21 cellular contexts compared by ENCODE assay signal in the genomic region with DNA sequence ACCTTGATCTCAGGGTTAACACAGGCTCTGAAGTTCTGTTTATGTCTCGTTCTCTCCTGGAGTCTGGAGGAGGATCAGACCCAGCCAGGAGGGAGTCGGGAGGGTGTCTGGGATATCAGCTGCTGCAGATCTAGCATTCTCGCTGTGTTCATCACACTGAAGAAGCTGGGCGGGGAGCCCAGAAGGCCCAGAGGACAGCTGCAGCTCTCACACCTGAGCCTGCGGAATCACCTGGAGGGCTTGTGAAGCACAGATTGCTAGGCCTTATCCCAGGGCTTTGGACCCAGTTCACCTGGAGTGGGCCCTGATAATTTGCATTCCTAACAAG. TPM values are rescaled to one million over a fixed set of nuclear protein-coding genes. Genes with fewer than 3 reads are reported as not detected.
DNase-seq lines count a peak whose midpoint lies in the region; FAIRE-seq and TF ChIP-seq lines count a peak whose summit lies in the region.
"Had no signal": no experiment of that assay in that cellular context is flagged by ENCODE, and none has a peak within 500 bp of the region (broad histone marks: within the 10 kb centered on the region; RNA-seq: fewer than 3 reads in every experiment).

No MANE protein-coding gene starts in this region.

- no peaks in the 10 kb centered on the region for H3K9me3 ChIP-seq in astrocyte (ENCODE audit: insufficient read depth, low read depth, low read length)
- H3K9me3 ChIP-seq in uterus: no peaks in the 10 kb centered on the region
- no peaks in the 10 kb centered on the region for H3K9me3 ChIP-seq in ascending aorta
- H3K9me3 ChIP-seq: A549, adrenal gland, tibial artery had no signal

- no peak for FAIRE-seq in astrocyte (lab: Jason Lieb, UNC)
- FAIRE-seq: A549, frontal cortex had no signal

- DNase-seq in NCI-H2196 (lab: John Stamatoyannopoulos, UW; ENCODE audit: unreplicated experiment): peak; percentile 29
- no peak for DNase-seq in NCI-H2196 treated with DMSO at 0.1 percent for 48 hours (lab: John Stamatoyannopoulos, UW; ENCODE audit: unreplicated experiment)
- peak; percentile 27 for DNase-seq in astrocyte (ENCODE audit: low read depth)
- DNase-seq in mesothelial cell of epicardium (ENCODE audit: low spot score in 2 of 2, unreplicated experiment in 2 of 2): no peak
- DNase-seq in uterus: peak; percentile 63 to 78
- no peak for DNase-seq in GM10266 (ENCODE audit: extremely low spot score)
- no peak for DNase-seq in NCI-H187 treated with DMSO at 0.1 percent for 48 hours (lab: John Stamatoyannopoulos, UW)
- DNase-seq in ascending aorta (ENCODE audit: low spot score in 2 of 2): no peak
- DNase-seq: activated CD4-positive, CD25-positive, alpha-beta regulatory T cell; adrenal gland; DMS153; HCEC 1CT; NCI-H1417 treated with DMSO at 0.1 percent for 48 hours; NCI-H226; SHP77; T-helper 2 cell; tibial artery had no signal

- H3K36me3 ChIP-seq in astrocyte (ENCODE audit: insufficient read depth, low read length) (no peaks in the 10 kb centered on the region), uterus (no peaks in the 10 kb centered on the region), ascending aorta (no peaks in the 10 kb centered on the region)
- H3K36me3 ChIP-seq: adrenal gland, tibial artery had no signal

- no peak for TF ChIP-seq POLR2A in uterus (IDR thresholded peaks at IDR 0.05)

- H3K4me3 Mint-ChIP-seq in astrocyte (ENCODE audit: unreplicated experiment) (no peak overlapping the region), mesothelial cell of epicardium (no peak overlapping the region)

- no peaks in the 10 kb centered on the region for H3K9me3 Mint-ChIP-seq in astrocyte (ENCODE audit: unreplicated experiment)
- H3K9me3 Mint-ChIP-seq in mesothelial cell of epicardium: no peaks in the 10 kb centered on the region
- H3K9me3 Mint-ChIP-seq: activated T-helper 2 cell treated with anti-CD3 and anti-CD28 coated beads, Interferon-gamma antibody, Interleukin-2, Interleukin-4, amounts not matched to agents 10 μg/mL and 5 μg/mL and 100 μg/mL, durations not matched to agents 14 hours and 24 hours and 36 hours had no signal

- no peak overlapping the region for H3K27ac Mint-ChIP-seq in astrocyte (ENCODE audit: unreplicated experiment)
- peak overlapping the region; percentile 99 for H3K27ac Mint-ChIP-seq in mesothelial cell of epicardium
- H3K27ac Mint-ChIP-seq: activated T-helper 2 cell treated with anti-CD3 and anti-CD28 coated beads, Interferon-gamma antibody, Interleukin-2, Interleukin-4, amounts not matched to agents 10 μg/mL and 5 μg/mL and 100 μg/mL, durations not matched to agents 14 hours and 24 hours and 36 hours had no signal

- H3K27me3 ChIP-seq in astrocyte (ENCODE audit: insufficient read depth, low read length) (no peaks in the 10 kb centered on the region), uterus (no peaks in the 10 kb centered on the region), ascending aorta (no peaks in the 10 kb centered on the region)
- H3K27me3 ChIP-seq: adrenal gland, tibial artery had no signal

- intact Hi-C loops in uterus (cut with DNase I; ENCODE audit: low total_unique reads) (no loop called here), ascending aorta (cut with DNase I) (no loop called here)

- H3K36me3 Mint-ChIP-seq in astrocyte (ENCODE audit: low read depth, unreplicated experiment) (no peaks in the 10 kb centered on the region), mesothelial cell of epicardium (no peaks in the 10 kb centered on the region)

- no peak overlapping the region for H3K27ac ChIP-seq in astrocyte (ENCODE audit: low read depth, low read length)
- H3K27ac ChIP-seq in uterus: peak overlapping the region; percentile 76 to 78
- H3K27ac ChIP-seq in ascending aorta: no peak overlapping the region
- H3K27ac ChIP-seq: A549, adrenal gland, tibial artery had no signal

- H3K4me1 Mint-ChIP-seq in astrocyte (ENCODE audit: low read depth, unreplicated experiment) (peaks cover 24% of the 10 kb centered on the region), mesothelial cell of epicardium (peaks cover 99% of the 10 kb centered on the region)

- no peaks in the 10 kb centered on the region for H3K79me2 ChIP-seq in astrocyte (ENCODE audit: insufficient read depth, low read length)

- H2AFZ ChIP-seq in astrocyte (ENCODE audit: low read depth, low read length): no peak overlapping the region

- H3K4me3 ChIP-seq in astrocyte (ENCODE audit: insufficient read depth, low read depth, low read length): no peak overlapping the region
- no peak overlapping the region for H3K4me3 ChIP-seq in uterus
- no peak overlapping the region for H3K4me3 ChIP-seq in ascending aorta
- H3K4me3 ChIP-seq: A549, adrenal gland, tibial artery had no signal

- no peak overlapping the region for H3K4me2 ChIP-seq in astrocyte (ENCODE audit: low read length)
- H3K4me2 ChIP-seq: A549 had no signal

- H3K27me3 Mint-ChIP-seq in astrocyte (ENCODE audit: low read depth, unreplicated experiment): peaks cover 12% of the 10 kb centered on the region
- no peaks in the 10 kb centered on the region for H3K27me3 Mint-ChIP-seq in mesothelial cell of epicardium (ENCODE audit: low read depth)

- H4K20me1 ChIP-seq in astrocyte (ENCODE audit: insufficient read depth, low read length): no peaks in the 10 kb centered on the region

- no peak overlapping the region for H3K9ac ChIP-seq in astrocyte (ENCODE audit: low read length)

- H3K4me1 ChIP-seq in astrocyte (ENCODE audit: insufficient read depth, low read length) (peaks cover 15% of the 10 kb centered on the region), uterus (peaks cover 3 to 11% of the 10 kb centered on the region in 2 donors), ascending aorta (peaks cover 0 to 3% of the 10 kb centered on the region in 2 donors)

- no peak for TF ChIP-seq CTCF in astrocyte (IDR thresholded peaks at IDR 0.05; ENCODE audit: insufficient read depth, low read depth, low read length)
- TF ChIP-seq CTCF in mesothelial cell of epicardium (IDR thresholded peaks at IDR 0.05; ENCODE audit: unreplicated experiment): no peak
- no peak for TF ChIP-seq CTCF in uterus (IDR thresholded peaks at IDR 0.05)
- TF ChIP-seq CTCF in GM10266 (IDR thresholded peaks at IDR 0.05; ENCODE audit: control insufficient read depth, insufficient read depth, low read depth, missing control alignments): no peak
- no peak for TF ChIP-seq CTCF in ascending aorta (IDR thresholded peaks at IDR 0.05)

RNA-seq across cellular contexts. Expression of gene ABCA4, which starts 19.4 kb away (rescaled TPM):
- 0.14 and 0.20 TPM in 2 replicates for total RNA-seq in astrocyte
- total RNA-seq in mesothelial cell of epicardium: 12.7 to 14.5 TPM (median 14.4 TPM) in 3 replicates
- total RNA-seq in uterus: 1 to 10 TPM in 2 of 4 donors, under 1 TPM in 1, not detected in 1; 0.49 to 2.0 (median 1.0) TPM
- total RNA-seq in ascending aorta: not detected
- total RNA-seq: activated CD8-positive, alpha-beta memory T cell treated with anti-CD3 and anti-CD28 coated beads for 36 hours; activated T-helper 2 cell treated with anti-CD3 and anti-CD28 coated beads, Interferon-gamma antibody, Interleukin-2, Interleukin-4, amounts not matched to agents 10 μg/mL and 5 μg/mL and 100 μg/mL, durations not matched to agents 14 hours and 24 hours and 36 hours had no signal

Comparison
In these comparisons a context has a peak if more than half of its experiments do, and no peak if none do; other contexts are left out.
1. DNase-seq: peak in NCI-H2196 (single experiment), astrocyte (single experiment) and uterus (2 of 2); none in NCI-H2196 treated with DMSO at 0.1 percent for 48 hours (single experiment), mesothelial cell of epicardium (0 of 2), GM10266 (single experiment), NCI-H187 treated with DMSO at 0.1 percent for 48 hours (single experiment) and ascending aorta (0 of 2).
2. H3K27ac ChIP-seq: peak in uterus (2 of 2); none in astrocyte (single experiment) and ascending aorta (0 of 2).